Comparison of ENCODE assay signal across 24 cellular contexts in genomic region chr2:42840141-42840540, GRCh38. TPM values are rescaled to one million over a fixed set of nuclear protein-coding genes. Genes with fewer than 3 reads are reported as not detected.
DNase-seq lines count a peak whose midpoint lies in the region; ATAC-seq and TF ChIP-seq lines count a peak whose summit lies in the region.
"Had no signal": no experiment of that assay in that cellular context is flagged by ENCODE, and none has a peak within 500 bp of the region (broad histone marks: within the 10 kb centered on the region; RNA-seq: fewer than 3 reads in every experiment).

No MANE protein-coding gene starts in this region.

- intact Hi-C loops in heart left ventricle (cut with DNase I): no loop called here

- H3K4me1 ChIP-seq in heart left ventricle (peaks cover 0 to 36% (median 4%) of the 10 kb centered on the region in 12 donors), neuronal stem cell (ENCODE audit: control insufficient read depth in 2 of 2, insufficient read depth in 1 of 2, low read depth in 1 of 2, low read length in 2 of 2) (peaks cover 4 to 7% of the 10 kb centered on the region in 2 donors)

- peak overlapping the region; percentile 69 for H2AFZ ChIP-seq in neuronal stem cell (ENCODE audit: low read length)

- H2BK5ac ChIP-seq in neuronal stem cell (ENCODE audit: low read length): no peak overlapping the region

- H2BK120ac ChIP-seq in neuronal stem cell (ENCODE audit: low read depth, low read length): no peak overlapping the region

- H3K4me3 ChIP-seq in cardiac fibroblast (replicated peaks in 1 of 2; ENCODE audit: low read depth in 2 of 2, low read length in 2 of 2) (no peak overlapping the region), heart left ventricle (no peak overlapping the region), neuronal stem cell (ENCODE audit: low read length in 2 of 2) (no peak overlapping the region)
- H3K4me3 ChIP-seq: lower lobe of right lung, tibial nerve had no signal

- peaks cover 9% of the 10 kb centered on the region for H3K9me3 Mint-ChIP-seq in type B pancreatic cell
- H3K9me3 Mint-ChIP-seq: activated T-helper 17 cell treated with anti-CD3 and anti-CD28 coated beads, Interleukin-2, amount 50 U/mL, for 72 hours; HFFc6 had no signal

- H3K36me3 ChIP-seq in heart left ventricle: no peaks in the 10 kb centered on the region
- no peaks in the 10 kb centered on the region for H3K36me3 ChIP-seq in neuronal stem cell (replicated peaks in 1 of 2; ENCODE audit: control insufficient read depth in 2 of 2, insufficient read depth in 2 of 2, low read length in 2 of 2)
- H3K36me3 ChIP-seq: lower lobe of right lung, tibial nerve had no signal

- no peaks in the 10 kb centered on the region for H3K9me3 ChIP-seq in heart left ventricle
- H3K9me3 ChIP-seq in neuronal stem cell (replicated peaks in 1 of 2; ENCODE audit: control insufficient read depth in 2 of 2, insufficient read depth in 1 of 2, low read depth in 1 of 2, low read length in 2 of 2): no peaks in the 10 kb centered on the region
- H3K9me3 ChIP-seq: lower lobe of right lung, tibial nerve had no signal

- no peaks in the 10 kb centered on the region for H3K27me3 Mint-ChIP-seq in type B pancreatic cell
- H3K27me3 Mint-ChIP-seq: activated T-helper 17 cell treated with anti-CD3 and anti-CD28 coated beads, Interleukin-2, amount 50 U/mL, for 72 hours had no signal

- H3K18ac ChIP-seq in neuronal stem cell (ENCODE audit: low read length): no peak overlapping the region

- DNase-seq in cardiac fibroblast (ENCODE audit: low read depth in 2 of 2) (peak; percentile 52), heart left ventricle (no peak), neuronal stem cell (ENCODE audit: low spot score) (no peak), type B pancreatic cell (ENCODE audit: extremely low spot score, unreplicated experiment) (peak; percentile 10), NCI-H1092 (lab: John Stamatoyannopoulos, UW) (no peak), SK-N-DZ (ENCODE audit: low spot score) (no peak), A172 (ENCODE audit: low spot score) (no peak)
- DNase-seq: activated CD4-positive, alpha-beta T cell treated with anti-CD3 and anti-CD28 coated beads for 1 hour; DMS79; erythroblast; HFFc6; lower lobe of right lung; NCI-H1048; NCI-H2107; NCI-H524 treated with DMSO at 0.1 percent for 48 hours; stimulated activated CD4-positive, alpha-beta T cell treated with anti-CD3 and anti-CD28 coated beads, Interleukin-12 subunit alpha, Interleukin-12 subunit beta, amount 100 ng/mL, for 4 hours; SW 1271 had no signal

- no peak overlapping the region for H2BK15ac ChIP-seq in neuronal stem cell (ENCODE audit: low read length)

- no peak overlapping the region for H3K23ac ChIP-seq in neuronal stem cell (ENCODE audit: low read depth, low read length, poor library complexity)

- no peak overlapping the region for H3K4me2 ChIP-seq in neuronal stem cell (ENCODE audit: insufficient read depth, low read length, poor library complexity, severe bottlenecking)
- H3K4me2 ChIP-seq: KMS-11 had no signal

- H2AK5ac ChIP-seq in neuronal stem cell (ENCODE audit: low read depth, low read length): no peak overlapping the region

- no peaks in the 10 kb centered on the region for H3K79me1 ChIP-seq in neuronal stem cell (ENCODE audit: low read depth, low read length)

- TF ChIP-seq CTCF in cardiac fibroblast (IDR thresholded peaks at IDR 0.05; ENCODE audit: low read depth, low read length) (no peak), heart left ventricle (IDR thresholded peaks at IDR 0.05) (no peak), type B pancreatic cell (conservative IDR thresholded peaks at IDR 0.05) (no peak)

- H3K36me3 Mint-ChIP-seq in type B pancreatic cell: peaks cover 8% of the 10 kb centered on the region

- H4K91ac ChIP-seq in neuronal stem cell (ENCODE audit: low read depth, low read length, poor library complexity): no peak overlapping the region

- H3K9ac ChIP-seq in neuronal stem cell (ENCODE audit: low read depth, low read length, poor library complexity): no peak overlapping the region
- H3K9ac ChIP-seq: KMS-11 had no signal

- H3K4ac ChIP-seq in neuronal stem cell (ENCODE audit: low read length): no peak overlapping the region

- peaks cover 46% of the 10 kb centered on the region for H3K4me1 Mint-ChIP-seq in type B pancreatic cell (ENCODE audit: unreplicated experiment)
- H3K4me1 Mint-ChIP-seq: activated T-helper 17 cell treated with anti-CD3 and anti-CD28 coated beads, Interleukin-2, amount 50 U/mL, for 72 hours had no signal

- H3K14ac ChIP-seq in neuronal stem cell (ENCODE audit: low read length): no peak overlapping the region

- 55 to 60% (median 57%) methylated on average over 3 of the region's 3 CpGs for WGBS in heart left ventricle, 4 donors
- no CpG with 5 or more reads among the region's 3 CpGs for WGBS in neuronal stem cell (ENCODE audit: extremely low coverage in 2 of 2, insufficient read length in 2 of 2, insufficient replicate concordance in 1 of 2), 2 donors

- no peak for TF ChIP-seq POLR2A in heart left ventricle (IDR thresholded peaks at IDR 0.05)

- no peak overlapping the region for H2BK12ac ChIP-seq in neuronal stem cell (ENCODE audit: low read length)

- H3K27ac ChIP-seq in heart left ventricle (peak overlapping the region in 4 of 12 donors; percentile 4 to 43 (median 36)), neuronal stem cell (replicated peaks; ENCODE audit: low read length) (no peak overlapping the region)
- H3K27ac ChIP-seq: KMS-11 had no signal

- H4K8ac ChIP-seq in neuronal stem cell (ENCODE audit: low read depth, low read length): no peak overlapping the region

- H3K4me3 Mint-ChIP-seq in type B pancreatic cell: no peak overlapping the region
- H3K4me3 Mint-ChIP-seq: activated T-helper 17 cell treated with anti-CD3 and anti-CD28 coated beads, Interleukin-2, amount 50 U/mL, for 72 hours; HFFc6 had no signal

- H3K27me3 ChIP-seq in heart left ventricle: no peaks in the 10 kb centered on the region
- H3K27me3 ChIP-seq in neuronal stem cell (ENCODE audit: control insufficient read depth in 3 of 3, insufficient read depth in 3 of 3, low read depth in 1 of 3, low read length in 3 of 3): no peaks in the 10 kb centered on the region
- H3K27me3 ChIP-seq: tibial nerve had no signal

- peak overlapping the region; percentile 2 for H3K27ac Mint-ChIP-seq in type B pancreatic cell
- H3K27ac Mint-ChIP-seq: activated T-helper 17 cell treated with anti-CD3 and anti-CD28 coated beads, Interleukin-2, amount 50 U/mL, for 72 hours; HFFc6; progenitor cell of endocrine pancreas had no signal

- ATAC-seq in heart left ventricle: peak in 3 of 4 donors; percentile 17 to 53 (median 51)
- ATAC-seq in HG03378 (IDR thresholded peaks at IDR 0.05; ENCODE audit: unreplicated experiment): no peak
- ATAC-seq: activated T-helper 17 cell treated with anti-CD3 and anti-CD28 coated beads, Interleukin-2, amount 50 U/mL, for 72 hours; lower lobe of right lung had no signal

RNA-seq across cellular contexts. Expression of gene HAAO, which starts 47.8 kb away (rescaled TPM):
- total RNA-seq in heart left ventricle (10 to 100 TPM in 1 of 9 donors, 1 to 10 TPM in 8; 1.3 to 10.6 (median 2.2) TPM), type B pancreatic cell (ENCODE audit: low replicate concordance) (9.4 and 10.0 TPM in 2 replicates)
- 1 to 10 TPM; 1.3 to 2.4 TPM for polyA plus RNA-seq in heart left ventricle
- 2.1 TPM for polyA plus RNA-seq in neuronal stem cell (2013, experiment 1 of 2)
- 2.5 TPM for polyA plus RNA-seq in neuronal stem cell (2013, experiment 2 of 2)
- not detected in 2 replicates for polyA plus RNA-seq in SK-N-DZ (2014; cell fraction: cytosol; rRNA removed)
- polyA plus RNA-seq in SK-N-DZ (2014; cell fraction: nucleus; rRNA removed): not detected in 2 replicates
- not detected in 2 replicates for total RNA-seq in A172 (2014; rRNA removed; shearing (Covaris generic))
- total RNA-seq: bronchial epithelial cell, dermis microvascular lymphatic vessel endothelial cell had no signal

Comparison
In these comparisons a context has a peak if more than half of its experiments do, and no peak if none do; other contexts are left out.
1. DNase-seq: peak in cardiac fibroblast (2 of 2) and type B pancreatic cell (single experiment); none in heart left ventricle (0 of 5), neuronal stem cell (single experiment), NCI-H1092 (single experiment), SK-N-DZ (single experiment) and A172 (single experiment).